Comparison of ENCODE assay signal across 25 cellular contexts in genomic region chrX:109777749-109778148, GRCh38.
"Had no signal": no experiment of that assay in that cellular context is flagged by ENCODE, and none has a peak within 500 bp of the region (broad histone marks: within the 10 kb centered on the region; RNA-seq: fewer than 3 reads in every experiment).

No MANE protein-coding gene starts in this region.

- H3K4me3 ChIP-seq: cardiac muscle cell, Peyer's patch, SJCRH30 had no signal

- H3K27ac ChIP-seq: brain microvascular endothelial cell, cardiac muscle cell, Peyer's patch, RWPE1, SJCRH30, VCaP had no signal

- DNase-seq: activated CD4-positive, alpha-beta memory T cell treated with anti-CD3 and anti-CD28 coated beads for 36 hours; activated CD4-positive, alpha-beta T cell treated with anti-CD3 and anti-CD28 coated beads, Interleukin-2, amount 10 ng/mL, durations not matched to agents 7 days and 5 days; activated CD4-positive, CD25-positive, alpha-beta regulatory T cell; activated CD8-positive, alpha-beta memory T cell treated with anti-CD3 and anti-CD28 coated beads for 24 hours; activated effector memory CD4-positive, alpha-beta T cell treated with anti-CD3 and anti-CD28 coated beads, Interleukin-2, amount 50 U/mL, for 16 hours; activated naive CD4-positive, alpha-beta T cell treated with anti-CD3 and anti-CD28 coated beads for 36 hours; activated T-cell treated with anti-CD3 and anti-CD28 coated beads, Interleukin-2, amount 50 U/mL, for 4 hours; brain microvascular endothelial cell; KG1; NCI-H1092; NCI-H1417 treated with DMSO at 0.1 percent for 48 hours; NCI-H1694 treated with DMSO at 0.1 percent for 48 hours; NCI-H2081 treated with DMSO at 0.1 percent for 48 hours; NCI-H446 treated with DMSO at 0.1 percent for 48 hours; NCI-H69; NK-92 treated with Interleukin-12 subunit alpha and Interleukin-12 subunit beta, amount 100 ng/mL, for 24 hours; OCI-M1; Peyer's patch; Right ventricle myocardium superior; SJCRH30; SK-N-SH; T-helper 1 cell had no signal

- H3K4me1 ChIP-seq: Peyer's patch, SJCRH30 had no signal

- H3K9me3 ChIP-seq: Peyer's patch, SJCRH30, SK-N-SH had no signal

- H3K27me3 ChIP-seq: brain microvascular endothelial cell, cardiac muscle cell, Peyer's patch, SJCRH30 had no signal

- ATAC-seq: activated T-cell treated with anti-CD3 and anti-CD28 coated beads, Interleukin-2, amount 50 U/mL, for 4 hours had no signal

- H3K4me2 ChIP-seq: SK-N-SH had no signal

- H3K36me3 ChIP-seq: brain microvascular endothelial cell, cardiac muscle cell, Peyer's patch, SJCRH30 had no signal

- H3K9ac ChIP-seq: SK-N-SH had no signal
